14 cellular contexts compared by ENCODE assay signal in the genomic region with DNA sequence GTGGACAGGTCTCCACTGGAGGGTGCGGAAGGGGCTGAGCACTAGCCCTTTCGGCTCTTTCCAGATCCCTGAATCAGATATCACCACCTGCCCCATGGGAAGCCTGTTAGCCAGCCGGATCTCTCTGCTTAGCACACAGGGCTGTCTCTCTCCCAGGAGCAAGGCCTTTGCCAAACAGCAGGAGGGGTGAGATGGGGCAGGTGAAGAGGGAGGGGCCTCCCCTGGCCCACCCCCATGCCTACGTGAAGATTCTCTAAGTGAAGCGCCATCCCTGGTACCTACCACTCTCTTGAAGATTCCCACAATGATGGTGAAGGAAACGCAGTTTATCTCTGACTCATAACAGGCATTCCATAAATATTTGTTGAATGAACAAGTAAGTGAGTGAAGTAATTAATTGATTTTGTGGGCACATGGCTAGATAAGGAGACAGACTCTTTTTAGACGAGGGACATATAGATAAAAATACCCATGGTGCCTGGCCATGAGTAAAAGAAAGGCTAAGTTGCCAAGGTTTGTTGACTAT. TPM values are rescaled to one million over a fixed set of nuclear protein-coding genes. Genes with fewer than 3 reads are reported as not detected.
DNase-seq lines count a peak whose midpoint lies in the region; ATAC-seq and TF ChIP-seq lines count a peak whose summit lies in the region.
"Had no signal": no experiment of that assay in that cellular context is flagged by ENCODE, and none has a peak within 500 bp of the region (broad histone marks: within the 10 kb centered on the region; RNA-seq: fewer than 3 reads in every experiment).

No MANE protein-coding gene starts in this region.

- intact Hi-C loops in IMR-90 (cut with micrococcal nuclease) = no loop called here
- intact Hi-C loops in prostate gland (cut with DNase I) = no loop called here

- no peak overlapping the region for H3K27ac ChIP-seq in IMR-90 (ENCODE audit: insufficient read depth, low read length)
- H3K27ac ChIP-seq in prostate gland = no peak overlapping the region
- H3K27ac ChIP-seq: Peyer's patch had no signal

- no peak overlapping the region for H2AK9ac ChIP-seq in IMR-90 (replicated peaks; ENCODE audit: low read depth, low read length, poor library complexity)

- H3K36me3 ChIP-seq in IMR-90 (ENCODE audit: control insufficient read depth, insufficient read depth, low read length) = no peaks in the 10 kb centered on the region
- H3K36me3 ChIP-seq in prostate gland = no peaks in the 10 kb centered on the region
- H3K36me3 ChIP-seq: Peyer's patch had no signal

- no peaks in the 10 kb centered on the region for H3K9me3 Mint-ChIP-seq in activated naive CD8-positive, alpha-beta T cell treated with anti-CD3 and anti-CD28 coated beads for 36 hours
- H3K9me3 Mint-ChIP-seq: activated CD4-positive, alpha-beta T cell treated with anti-CD3 and anti-CD28 coated beads, Interleukin-2, amount 10 ng/mL, durations not matched to agents 7 days and 5 days had no signal

- no peak overlapping the region for H3K14ac ChIP-seq in IMR-90 (replicated peaks; ENCODE audit: low read depth, low read length)

- no peak overlapping the region for H3K9ac ChIP-seq in IMR-90 (ENCODE audit: low read depth, low read length)

- peaks cover 3% of the 10 kb centered on the region; the same call in 1 of the 2 replicates for H3K4me1 ChIP-seq in IMR-90 (ENCODE audit: control insufficient read depth, insufficient read depth, low read length)
- no peaks in the 10 kb centered on the region for H3K4me1 ChIP-seq in prostate gland (replicated peaks)

- peak; percentile 50 for DNase-seq in AG10803 (ENCODE audit: low read depth)
- DNase-seq in IMR-90 = peak; percentile 68
- peak; percentile 68 for DNase-seq in choroid plexus epithelial cell (ENCODE audit: low read depth)
- peak; percentile 85 for DNase-seq in islet precursor cell
- DNase-seq in Kasumi-1 (lab: John Stamatoyannopoulos, UW) = no peak
- no peak for DNase-seq in prostate gland (ENCODE audit: low spot score)
- no peak for DNase-seq in activated naive CD8-positive, alpha-beta T cell treated with anti-CD3 and anti-CD28 coated beads for 36 hours
- DNase-seq in NCI-H748 treated with DMSO at 0.1 percent for 48 hours (lab: John Stamatoyannopoulos, UW) = no peak
- DNase-seq: activated CD4-positive, alpha-beta T cell treated with anti-CD3 and anti-CD28 coated beads, Interleukin-2, amount 10 ng/mL, durations not matched to agents 7 days and 5 days; CD4-positive, alpha-beta memory T cell; mucosa of descending colon; Peyer's patch; stimulated activated naive CD4-positive, alpha-beta T cell treated with Interleukin-2 at 50 U/mL for 16 hours had no signal

- no peaks in the 10 kb centered on the region for H3K36me3 Mint-ChIP-seq in activated naive CD8-positive, alpha-beta T cell treated with anti-CD3 and anti-CD28 coated beads for 36 hours
- H3K36me3 Mint-ChIP-seq: CD4-positive, alpha-beta memory T cell had no signal

- peaks cover 24% of the 10 kb centered on the region for H3K27me3 Mint-ChIP-seq in activated naive CD8-positive, alpha-beta T cell treated with anti-CD3 and anti-CD28 coated beads for 36 hours

- no peak overlapping the region; the same call in 1 of the 2 replicates for H3K4ac ChIP-seq in IMR-90 (ENCODE audit: low read depth, low read length)

- H2AK5ac ChIP-seq in IMR-90 (ENCODE audit: low read depth, low read length) = peak overlapping the region; percentile 57; the same call in 1 of the 2 replicates

- H2BK20ac ChIP-seq in IMR-90 (ENCODE audit: low read depth, low read length) = no peak overlapping the region

- H3K56ac ChIP-seq in IMR-90 (ENCODE audit: extremely low read depth, insufficient read depth, low read length) = no peak overlapping the region

- H2BK5ac ChIP-seq in IMR-90 (ENCODE audit: low read depth, low read length, poor library complexity, severe bottlenecking) = no peak overlapping the region

- H2AFZ ChIP-seq in IMR-90 (replicated peaks; ENCODE audit: low read length, poor library complexity) = peak overlapping the region; percentile 18

- no TSS peak for BruUV-seq in IMR-90 (replicated peaks; lab: Mats Ljungman, UMichigan)

- no peaks in the 10 kb centered on the region for H3K79me1 ChIP-seq in IMR-90 (ENCODE audit: low read depth in 1 of 2, low read length in 2 of 2)

- no peak overlapping the region for H4K5ac ChIP-seq in IMR-90 (ENCODE audit: low read depth, low read length)

- no CpG with 5 or more reads among the region's 7 CpGs for WGBS in IMR-90 (ENCODE audit: extremely low coverage in 2 of 2, insufficient read length in 1 of 2), 2 experiments
- 46% methylated on average over 7 of the region's 7 CpGs for whole genome bisulfite sequencing in prostate gland

- peaks cover 17% of the 10 kb centered on the region for H3K27me3 ChIP-seq in IMR-90 (ENCODE audit: control insufficient read depth, insufficient read depth, low read length)
- H3K27me3 ChIP-seq in prostate gland (replicated peaks; ENCODE audit: insufficient read depth) = no peaks in the 10 kb centered on the region
- H3K27me3 ChIP-seq: Peyer's patch had no signal

- no peak overlapping the region for H3K4me3 ChIP-seq in AG10803 (ENCODE audit: low read length)
- H3K4me3 ChIP-seq in IMR-90 (ENCODE audit: insufficient read depth, low read depth, low read length) = no peak overlapping the region
- no peak overlapping the region for H3K4me3 ChIP-seq in choroid plexus epithelial cell (ENCODE audit: low read depth, low read length)
- no peak overlapping the region for H3K4me3 ChIP-seq in prostate gland
- H3K4me3 ChIP-seq: mucosa of descending colon, Peyer's patch had no signal

- H4K91ac ChIP-seq in IMR-90 (ENCODE audit: insufficient read depth, low read depth, low read length) = no peak overlapping the region

- TF ChIP-seq CTCF in AG10803 (conservative IDR thresholded peaks at IDR 0.05; ENCODE audit: low read length) = no peak
- no peak for TF ChIP-seq CTCF in IMR-90 (conservative IDR thresholded peaks at IDR 0.05; ENCODE audit: low read depth, low read length)
- TF ChIP-seq CTCF in choroid plexus epithelial cell (conservative IDR thresholded peaks at IDR 0.05; ENCODE audit: low read depth, low read length) = no peak
- TF ChIP-seq CTCF in prostate gland (IDR thresholded peaks at IDR 0.05) = no peak

- TF ChIP-seq RAD21 in IMR-90 (IDR thresholded peaks at IDR 0.05; ENCODE audit: low read length) = no peak

- no peak overlapping the region for H3K27ac Mint-ChIP-seq in activated naive CD8-positive, alpha-beta T cell treated with anti-CD3 and anti-CD28 coated beads for 36 hours
- H3K27ac Mint-ChIP-seq: activated CD4-positive, alpha-beta T cell treated with anti-CD3 and anti-CD28 coated beads, Interleukin-2, amount 10 ng/mL, durations not matched to agents 7 days and 5 days; CD4-positive, alpha-beta memory T cell had no signal

- peak overlapping the region; percentile 33; the same call in 1 of the 2 replicates for H2BK120ac ChIP-seq in IMR-90 (ENCODE audit: low read depth, low read length)

- POLR2A ChIA-PET in IMR-90 (lab: Charles Lee; ENCODE audit: unreplicated experiment) = no interaction called here

- no peak overlapping the region for H2BK15ac ChIP-seq in IMR-90 (ENCODE audit: low read depth, low read length)

- no peaks in the 10 kb centered on the region for H4K20me1 ChIP-seq in IMR-90 (ENCODE audit: insufficient read depth, low read length)

- no peak overlapping the region for H4K8ac ChIP-seq in IMR-90 (ENCODE audit: low read depth in 2 of 2, low read length in 2 of 2)

- H3K4me2 ChIP-seq in IMR-90 (ENCODE audit: low read depth, low read length) = no peak overlapping the region

- H3K9me3 ChIP-seq in IMR-90 (ENCODE audit: control insufficient read depth, insufficient read depth, low read length) = no peaks in the 10 kb centered on the region
- no peaks in the 10 kb centered on the region for H3K9me3 ChIP-seq in prostate gland
- H3K9me3 ChIP-seq: mucosa of descending colon, Peyer's patch had no signal

- dilution Hi-C loops in IMR-90 (cut with HindIII; ENCODE audit: low sequenced_read_pairs, unreplicated experiment) = no loop called here

- no peak overlapping the region for H3K18ac ChIP-seq in IMR-90 (ENCODE audit: low read depth, low read length)

- H3K4me3 Mint-ChIP-seq in activated naive CD8-positive, alpha-beta T cell treated with anti-CD3 and anti-CD28 coated beads for 36 hours = no peak overlapping the region
- H3K4me3 Mint-ChIP-seq: activated CD4-positive, alpha-beta T cell treated with anti-CD3 and anti-CD28 coated beads, Interleukin-2, amount 10 ng/mL, durations not matched to agents 7 days and 5 days; CD4-positive, alpha-beta memory T cell had no signal

- in situ Hi-C loops in IMR-90 (cut with MboI; ENCODE audit: low sequenced_read_pairs) = no loop called here

- 0 out of 2 replicates have a peak, but pooled peaks cover 4% of the 10 kb centered on the region for H3K9me1 ChIP-seq in IMR-90 (ENCODE audit: insufficient read depth, low read length)

- CTCF ChIA-PET in IMR-90 (lab: Yijun Ruan, JAX) = no interaction called here

- ATAC-seq in IMR-90 (ENCODE audit: low read depth) = peak; percentile 72
- ATAC-seq: esophagus mucosa, mucosa of descending colon had no signal

- TF ChIP-seq POLR2A in IMR-90 (IDR thresholded peaks at IDR 0.05; ENCODE audit: low read depth, low read length) = no peak
- no peak for TF ChIP-seq POLR2A in prostate gland (IDR thresholded peaks at IDR 0.05)

- H3K23ac ChIP-seq in IMR-90 (ENCODE audit: low read depth, low read length) = no peak overlapping the region

- H3K4me1 Mint-ChIP-seq in activated naive CD8-positive, alpha-beta T cell treated with anti-CD3 and anti-CD28 coated beads for 36 hours = no peaks in the 10 kb centered on the region
- H3K4me1 Mint-ChIP-seq: activated CD4-positive, alpha-beta T cell treated with anti-CD3 and anti-CD28 coated beads, Interleukin-2, amount 10 ng/mL, durations not matched to agents 7 days and 5 days; CD4-positive, alpha-beta memory T cell had no signal

TF ChIP-seq in IMR-90, 13 proteins besides CTCF, POLR2A, EP300 and RAD21 (continues in another document):
- no peak for TF ChIP-seq CHD1 (IDR thresholded peaks at IDR 0.05; ENCODE audit: low read depth, low read length)

RNA-seq across cellular contexts. Expression of a gene that starts 19.6 kb away (rescaled TPM):
- total RNA-seq in IMR-90 (2012; rRNA removed) = not detected in 2 replicates
- polyA plus RNA-seq in IMR-90 (2012; rRNA removed) = not detected in 2 replicates
- polyA plus RNA-seq in IMR-90 (2012; cell fraction: cytosol; rRNA removed) = not detected in 2 replicates
- polyA plus RNA-seq in IMR-90 (2012; cell fraction: nucleus; rRNA removed; ENCODE audit: low replicate concordance) = not detected in 2 replicates
- total RNA-seq in prostate gland = 1 to 10 TPM in 1 of 2 donors, under 1 TPM in 1; 0.18 to 6.0 TPM
- not detected for total RNA-seq in activated naive CD8-positive, alpha-beta T cell treated with anti-CD3 and anti-CD28 coated beads for 36 hours
- total RNA-seq: activated CD4-positive, alpha-beta T cell treated with anti-CD3 and anti-CD28 coated beads, Interleukin-2, amount 10 ng/mL, durations not matched to agents 7 days and 5 days; CD4-positive, alpha-beta memory T cell; esophagus mucosa had no signal
- polyA plus RNA-seq: CD4-positive, alpha-beta memory T cell had no signal

RNA-seq across cellular contexts. Expression of a gene that starts 54.6 kb away (rescaled TPM):
- total RNA-seq in IMR-90 (2012; rRNA removed) = not detected in 2 replicates
- polyA plus RNA-seq in IMR-90 (2012; rRNA removed) = not detected in 2 replicates
- polyA plus RNA-seq in IMR-90 (2012; cell fraction: cytosol; rRNA removed) = not detected in 2 replicates
- polyA plus RNA-seq in IMR-90 (2012; cell fraction: nucleus; rRNA removed; ENCODE audit: low replicate concordance) = not detected in 2 replicates
- total RNA-seq in prostate gland = 1 to 10 TPM in 1 of 2 donors, not detected in 1; 7.5 TPM
- not detected for total RNA-seq in activated naive CD8-positive, alpha-beta T cell treated with anti-CD3 and anti-CD28 coated beads for 36 hours
- total RNA-seq: activated CD4-positive, alpha-beta T cell treated with anti-CD3 and anti-CD28 coated beads, Interleukin-2, amount 10 ng/mL, durations not matched to agents 7 days and 5 days; CD4-positive, alpha-beta memory T cell; esophagus mucosa; mucosa of descending colon; Peyer's patch had no signal
- polyA plus RNA-seq: CD4-positive, alpha-beta memory T cell had no signal

Comparison
In these comparisons a context has a peak if more than half of its experiments do, and no peak if none do; other contexts are left out.
1. DNase-seq: peak in AG10803 (single experiment), IMR-90 (single experiment), choroid plexus epithelial cell (single experiment) and islet precursor cell (single experiment); none in Kasumi-1 (0 of 2), prostate gland (single experiment), activated naive CD8-positive, alpha-beta T cell treated with anti-CD3 and anti-CD28 coated beads for 36 hours (single experiment) and NCI-H748 treated with DMSO at 0.1 percent for 48 hours (single experiment).